6 cellular contexts compared by ENCODE assay signal in genomic region chr7:123864966-123865365, GRCh38. TPM values are rescaled to one million over a fixed set of nuclear protein-coding genes. Genes with fewer than 3 reads are reported as not detected.
"Had no signal": no experiment of that assay in that cellular context is flagged by ENCODE, and none has a peak within 500 bp of the region (broad histone marks: within the 10 kb centered on the region; RNA-seq: fewer than 3 reads in every experiment).

No MANE protein-coding gene starts in this region.

- H3K27me3 ChIP-seq: stomach had no signal

- H3K9me3 ChIP-seq: stomach had no signal

- DNase-seq: activated gamma-delta T cell had no signal

- H3K4me3 ChIP-seq: coronary artery, stomach had no signal

- H3K36me3 ChIP-seq: stomach had no signal

- H3K27ac ChIP-seq: coronary artery had no signal

RNA-seq across cellular contexts. Expression of gene HYAL4, which starts 20.0 kb away (rescaled TPM):
- total RNA-seq: left lobe of liver, osteocyte, stomach had no signal
- polyA plus RNA-seq: immature natural killer cell had no signal
